In genomic region chr20:43194187-43194586, GRCh38 we compare ENCODE assay signal across 29 cellular contexts. TPM values are rescaled to one million over a fixed set of nuclear protein-coding genes. Genes with fewer than 3 reads are reported as not detected.
A peak's percentile ranks its signal among the peaks of the same experiment; 100 is the strongest.
DNase-seq lines count a peak whose midpoint lies in the region; ATAC-seq, FAIRE-seq and TF ChIP-seq lines count a peak whose summit lies in the region.
"Had no signal": no experiment of that assay in that cellular context is flagged by ENCODE, and none has a peak within 500 bp of the region (broad histone marks: within the 10 kb centered on the region; RNA-seq: fewer than 3 reads in every experiment).

No MANE protein-coding gene starts in this region.

- H3K9ac ChIP-seq in K562 (ENCODE audit: insufficient read depth in 1 of 2, low read depth in 2 of 2, low read length in 2 of 2) = no peak overlapping the region
- H3K9ac ChIP-seq: BLaER1 treated with 17β-estradiol and CSF1 and Interleukin-3, amounts not matched to agents 10 nM and 100 nM; GM23248 had no signal

- no peak overlapping the region for H3K27ac Mint-ChIP-seq in Caco-2 (ENCODE audit: unreplicated experiment)
- H3K27ac Mint-ChIP-seq: CD4-positive, alpha-beta T cell; T-helper 17 cell had no signal

- DNase-seq in NCI-H1694 (lab: John Stamatoyannopoulos, UW) (peak; percentile 15), NCI-H1694 treated with DMSO at 0.1 percent for 48 hours (lab: John Stamatoyannopoulos, UW) (no peak), HTR-8/SVneo (ENCODE audit: insufficient read length, low spot score) (no peak), NCI-H345 (lab: John Stamatoyannopoulos, UW) (peak; percentile 72), K562 (ENCODE audit: extremely low read depth in 1 of 4, low spot score in 3 of 4) (no peak), Caco-2 (no peak), NAMALWA (ENCODE audit: low spot score) (no peak)
- DNase-seq: AML-193; CD4-positive, alpha-beta T cell; COR-L47; GM23248; H7; Kasumi-1; NCI-H2081; NCI-H2227 treated with DMSO at 0.1 percent for 48 hours; NCI-H510A treated with DMSO at 0.1 percent for 48 hours; NK-92 treated with Interleukin-12 subunit alpha and Interleukin-12 subunit beta, amount 100 ng/mL, for 24 hours; PC-3; SJCRH30; T-helper 17 cell; T1000 had no signal

- BruUV-seq in K562 (replicated peaks; lab: Mats Ljungman, UMichigan) = no TSS peak
- no TSS peak for BruUV-seq in Caco-2 (replicated peaks; lab: Mats Ljungman, UMichigan)

- no peaks in the 10 kb centered on the region for H3K9me1 ChIP-seq in K562 (ENCODE audit: control insufficient read depth, insufficient read depth, low read length)

- CTCF ChIA-PET in K562 (lab: Yijun Ruan, JAX; ENCODE audit: low intra/inter-chr PET ratio) (no interaction called here), Caco-2 (lab: Charles Lee) (no interaction called here)

- H3K4me3 ChIP-seq in K562 (no peak overlapping the region), Caco-2 (ENCODE audit: low read depth, low read length) (no peak overlapping the region)
- H3K4me3 ChIP-seq: BLaER1 treated with 17β-estradiol and CSF1 and Interleukin-3, amounts not matched to agents 10 nM and 100 nM; GM23248; SJCRH30 had no signal

- peaks cover 0 to 6% of the 10 kb centered on the region in 2 experiments; a peak in 1 of 5 replicates for H3K27me3 ChIP-seq in K562 (ENCODE audit: control insufficient read depth in 2 of 2, insufficient read depth in 2 of 2, low read length in 2 of 2)
- H3K27me3 ChIP-seq in Caco-2 (replicated peaks; ENCODE audit: control insufficient read depth, insufficient read depth, low read length) = no peaks in the 10 kb centered on the region

- no peaks in the 10 kb centered on the region for H3K79me2 ChIP-seq in K562 (ENCODE audit: control insufficient read depth, insufficient read depth, low read length)

- no peaks in the 10 kb centered on the region for H3K36me3 Mint-ChIP-seq in Caco-2 (ENCODE audit: insufficient read depth, unreplicated experiment)

- in situ Hi-C loops in K562 (cut with MboI) = no loop called here

- no peaks in the 10 kb centered on the region for H3K9me3 Mint-ChIP-seq in Caco-2 (ENCODE audit: unreplicated experiment)
- H3K9me3 Mint-ChIP-seq: CD4-positive, alpha-beta T cell had no signal

- POLR2A ChIA-PET in K562 (lab: Yijun Ruan, JAX) (interaction anchor here (1.2 kb wide), 1 partner anchor 12 kb away, joined by 4 read pairs; no protein-coding TSS in a partner anchor), Caco-2 (lab: Charles Lee) (no interaction called here)

- H3K9me3 ChIP-seq in K562 (replicated peaks; ENCODE audit: control insufficient read depth, insufficient read depth, low read depth, low read length) (no peaks in the 10 kb centered on the region), Caco-2 (no peaks in the 10 kb centered on the region)
- H3K9me3 ChIP-seq: BLaER1 treated with 17β-estradiol and CSF1 and Interleukin-3, amounts not matched to agents 10 nM and 100 nM; SJCRH30 had no signal

- H3K4me3 Mint-ChIP-seq in Caco-2 (ENCODE audit: unreplicated experiment) = no peak overlapping the region
- H3K4me3 Mint-ChIP-seq: CD4-positive, alpha-beta T cell; T-helper 17 cell had no signal

- TF ChIP-seq CTCF in K562 (IDR thresholded peaks at IDR 0.05 in 2 of 3, conservative IDR thresholded peaks at IDR 0.05 in 1 of 3; ENCODE audit: insufficient read depth in 2 of 3, low read depth in 1 of 3, low read length in 3 of 3) = no peak
- TF ChIP-seq CTCF in Caco-2 (IDR thresholded peaks at IDR 0.05; ENCODE audit: insufficient read depth in 1 of 2, low read depth in 1 of 2, low read length in 1 of 2, severe bottlenecking in 1 of 2, unreplicated experiment in 1 of 2) = no peak

- H3K4me1 ChIP-seq in K562 (replicated peaks in 1 of 2; ENCODE audit: control insufficient read depth in 2 of 2, insufficient read depth in 2 of 2, low read length in 2 of 2) (no peaks in the 10 kb centered on the region), Caco-2 (no peaks in the 10 kb centered on the region)
- H3K4me1 ChIP-seq: BLaER1 treated with 17β-estradiol and CSF1 and Interleukin-3, amounts not matched to agents 10 nM and 100 nM; SJCRH30 had no signal

- peaks cover 23% of the 10 kb centered on the region for H3K27me3 Mint-ChIP-seq in Caco-2 (ENCODE audit: insufficient read depth, unreplicated experiment)

- no peaks in the 10 kb centered on the region; the same call in 1 of the 2 replicates for H4K20me1 ChIP-seq in K562 (replicated peaks; ENCODE audit: control insufficient read depth, insufficient read depth, low read length)

- no peak overlapping the region for H2AFZ ChIP-seq in K562 (ENCODE audit: low read depth, low read length)
- H2AFZ ChIP-seq: GM23248 had no signal

- TF ChIP-seq RAD21 in K562 (CRISPR knock-in tag; conservative IDR thresholded peaks at IDR 0.05 in 1 of 2, IDR thresholded peaks at IDR 0.05 in 1 of 2) = no peak

- 1% methylated on average over 9 of the region's 9 CpGs for WGBS in K562 (ENCODE audit: insufficient coverage, low coverage, missing lambda C conversion rate)

- H3K4me2 ChIP-seq in K562 (ENCODE audit: insufficient read depth, low read length) = no peak overlapping the region
- H3K4me2 ChIP-seq: BLaER1 treated with 17β-estradiol and CSF1 and Interleukin-3, amounts not matched to agents 10 nM and 100 nM had no signal

- TF ChIP-seq EP300 in K562 (IDR thresholded peaks at IDR 0.05; ENCODE audit: low read length) = no peak

- intact Hi-C loops in K562 (cut with micrococcal nuclease) (no loop called here), Caco-2 (cut with micrococcal nuclease; ENCODE audit: unreplicated experiment) (no loop called here)

- no peak for ATAC-seq in K562
- ATAC-seq: HepG2, PC-3, Right ventricle myocardium inferior, SK-N-SH treated with all-trans-retinoic acid at 6 μM for 48 hours, T-helper 17 cell had no signal

- no peak overlapping the region for H3K27ac ChIP-seq in K562 (ENCODE audit: extremely low read depth, low read depth, low read length)
- H3K27ac ChIP-seq: BLaER1 treated with 17β-estradiol and CSF1 and Interleukin-3, amounts not matched to agents 10 nM and 100 nM; GM23248; SJCRH30 had no signal

- H3K4me1 Mint-ChIP-seq in Caco-2 (ENCODE audit: low read depth, unreplicated experiment) = no peaks in the 10 kb centered on the region

- no peak for TF ChIP-seq POLR2A in K562 (conservative IDR thresholded peaks at IDR 0.05)

- H3K36me3 ChIP-seq in K562 (ENCODE audit: control insufficient read depth, insufficient read depth, low read length) = no peaks in the 10 kb centered on the region
- no peaks in the 10 kb centered on the region for H3K36me3 ChIP-seq in Caco-2 (ENCODE audit: control insufficient read depth, insufficient read depth, low read length)
- H3K36me3 ChIP-seq: BLaER1 treated with 17β-estradiol and CSF1 and Interleukin-3, amounts not matched to agents 10 nM and 100 nM; SJCRH30 had no signal

- FAIRE-seq in HTR-8/SVneo (lab: Jason Lieb, UNC) (peak; percentile 23), K562 (lab: Jason Lieb, UNC) (no peak)
- FAIRE-seq: A204.1, HepG2 had no signal

TF ChIP-seq in K562, 482 proteins besides CTCF, POLR2A, EP300 and RAD21 (continues in another document):
- TF ChIP-seq NFIC (IDR thresholded peaks at IDR 0.05) (peak; percentile 32), MTA1 (IDR thresholded peaks at IDR 0.05; ENCODE audit: borderline replicate concordance) (no peak), PHTF2 (CRISPR knock-in tag; IDR thresholded peaks at IDR 0.05) (no peak), IFI16 (CRISPR knock-in tag; IDR thresholded peaks at IDR 0.05) (no peak), DNMT1 (IDR thresholded peaks at IDR 0.05) (no peak), AFF1 (IDR thresholded peaks at IDR 0.05; ENCODE audit: low read depth in 1 of 2, partially characterized antibody in 2 of 2) (no peak)

RNA-seq across cellular contexts. Expression of gene PTPRT, which starts 4.5 kb away (rescaled TPM):
- total RNA-seq in K562 (2011; cell fraction: chromatin; rRNA removed; ENCODE audit: low replicate concordance) = not detected in 2 replicates
- not detected in 2 replicates for total RNA-seq in K562 (2011; cell fraction: nucleolus; rRNA removed)
- total RNA-seq in K562 (2011; cell fraction: nucleoplasm; rRNA removed) = not detected in 2 replicates
- total RNA-seq in K562 (2014; rRNA removed) (not detected in 2 replicates), K562 (2014; rRNA removed; fragmentation: Illumina TruSeq; extraction: Trizol) (not detected in 2 replicates), K562 (2015; rRNA removed; fragmentation: Illumina TruSeq; extraction: Trizol) (not detected in 2 replicates), K562 (2021) (not detected in 2 replicates), Caco-2 (2022) (0.05 and 0.20 TPM in 2 replicates)
- polyA plus RNA-seq in K562 (2011; rRNA removed) (not detected in 2 replicates), K562 (2014; fragmentation: Illumina TruSeq; extraction: Trizol) (not detected in 2 replicates), K562 (2014; fragmentation: Nextera tagmentation; extraction: Ambion mirVana) (not detected), K562 (2014; rRNA removed) (not detected in 2 replicates)
- polyA plus RNA-seq in K562 (2011; cell fraction: cytosol; rRNA removed) = not detected in 2 replicates
- polyA plus RNA-seq in K562 (2011; cell fraction: nucleus; rRNA removed) = not detected in 2 replicates
- polyA plus RNA-seq in K562 (2012) = not detected in 2 replicates
- not detected in 2 replicates for polyA minus RNA-seq in K562 (2011; rRNA and poly(A)+ RNA removed)
- not detected in 2 replicates for polyA minus RNA-seq in K562 (2011; cell fraction: cytosol; rRNA and poly(A)+ RNA removed)
- not detected in 2 replicates for polyA minus RNA-seq in K562 (2011; cell fraction: nucleus; rRNA and poly(A)+ RNA removed)
- total RNA-seq: CD4-positive, alpha-beta T cell; GM23248; HT-29; M059J; PC-3; T-helper 17 cell had no signal
- polyA plus RNA-seq: AG04450, GM23248 had no signal

Comparison
In these comparisons a context has a peak if more than half of its experiments do, and no peak if none do; other contexts are left out.
1. DNase-seq: peak in NCI-H1694 (single experiment) and NCI-H345 (single experiment); none in NCI-H1694 treated with DMSO at 0.1 percent for 48 hours (single experiment), HTR-8/SVneo (single experiment), K562 (0 of 4), Caco-2 (0 of 2) and NAMALWA (single experiment).